ENCODE assay signal across 1 cellular context in genomic region chr3:120646771-120647449, GRCh38.
TF ChIP-seq lines count a peak whose summit lies in the region.

No MANE protein-coding gene starts in this region.

TF ChIP-seq in GM23338, 12 proteins besides CTCF, POLR2A, EP300 and RAD21 (continued from another document):
- TF ChIP-seq ZNF462 (CRISPR knock-in tag; IDR thresholded peaks at IDR 0.05) (no peak), CREB1 (CRISPR knock-in tag; IDR thresholded peaks at IDR 0.05; ENCODE audit: low read depth) (no peak), EZH2 (IDR thresholded peaks at IDR 0.05; ENCODE audit: low read depth, unreplicated experiment) (no peak), ETS1 (IDR thresholded peaks at IDR 0.05) (no peak), STAT1 (IDR thresholded peaks at IDR 0.05; ENCODE audit: unreplicated experiment) (no peak), ZNF114 (CRISPR knock-in tag; IDR thresholded peaks at IDR 0.05) (no peak), NANOG (IDR thresholded peaks at IDR 0.05; ENCODE audit: borderline replicate concordance) (no peak), EZH2phosphoT487 (IDR thresholded peaks at IDR 0.05; ENCODE audit: unreplicated experiment) (no peak), ZNF331 (CRISPR knock-in tag; IDR thresholded peaks at IDR 0.05; ENCODE audit: low read depth) (no peak), POLR2AphosphoS5 (IDR thresholded peaks at IDR 0.05; ENCODE audit: low read depth) (no peak), JUNB (IDR thresholded peaks at IDR 0.05; ENCODE audit: unreplicated experiment) (no peak)
